8 cellular contexts compared by ENCODE assay signal in genomic region chr2:176096986-176097819, GRCh38. TPM values are rescaled to one million over a fixed set of nuclear protein-coding genes. Genes with fewer than 3 reads are reported as not detected.
DNase-seq lines count a peak whose midpoint lies in the region; ATAC-seq and TF ChIP-seq lines count a peak whose summit lies in the region.

No MANE protein-coding gene starts in this region.

- H3K27me3 ChIP-seq in body of pancreas = peaks cover 0 to 62% of the 10 kb centered on the region in 2 donors

- H3K4me3 Mint-ChIP-seq in HFFc6 (peak overlapping the region; percentile 85), T-helper 17 cell (peak overlapping the region; percentile 83)

- H3K9me3 ChIP-seq in T-helper 17 cell (ENCODE audit: control insufficient read depth, low read length, poor library complexity, severe bottlenecking) = peaks cover 7% of the 10 kb centered on the region
- H3K9me3 ChIP-seq in body of pancreas = no peaks in the 10 kb centered on the region

- H3K4me1 ChIP-seq in body of pancreas = peaks cover 38% of the 10 kb centered on the region

- H3K4me1 Mint-ChIP-seq in HFFc6 (ENCODE audit: low read depth) = peaks cover 27% of the 10 kb centered on the region
- H3K4me1 Mint-ChIP-seq in T-helper 17 cell = peaks cover 16% of the 10 kb centered on the region

- H3K27ac Mint-ChIP-seq in HFFc6 = peak overlapping the region; percentile 87
- peak overlapping the region; percentile 49 for H3K27ac Mint-ChIP-seq in T-helper 17 cell

- H3K4me3 ChIP-seq in NB4 (ENCODE audit: low read depth, low read length) (peak overlapping the region; percentile 86), body of pancreas (peak overlapping the region in 1 of 2 donors; percentile 1), skin epidermis (peak overlapping the region; percentile 18 to 37 (median 26))

- no peak overlapping the region for H3K27ac ChIP-seq in body of pancreas
- peak overlapping the region in 4 of 21 experiments; percentile 11 to 82 (median 50) for H3K27ac ChIP-seq in skin epidermis

- H3K27me3 Mint-ChIP-seq in HFFc6 (ENCODE audit: insufficient read depth) = peaks cover 23% of the 10 kb centered on the region
- H3K27me3 Mint-ChIP-seq in T-helper 17 cell = peaks cover 87% of the 10 kb centered on the region

- DNase-seq in NCI-H1092 (lab: John Stamatoyannopoulos, UW) = peak; percentile 62
- no peak for DNase-seq in NCI-H1092 treated with DMSO at 0.1 percent for 48 hours (lab: John Stamatoyannopoulos, UW)
- DNase-seq in HFFc6 = peak; percentile 65
- DNase-seq in NB4 (ENCODE audit: low read depth) = peak; percentile 98
- DNase-seq in T-helper 17 cell = peak in 2 of 3 donors; percentile 32 to 42
- peak; percentile 69 to 80 (median 73) for DNase-seq in body of pancreas
- peak; percentile 76 for DNase-seq in iPS-NIHi11 (ENCODE audit: low spot score)

- H3K9me3 Mint-ChIP-seq in HFFc6 = no peaks in the 10 kb centered on the region

- TF ChIP-seq CTCF in HFFc6 (IDR thresholded peaks at IDR 0.05) = peak; percentile 87
- peak; percentile 90 for TF ChIP-seq CTCF in NB4 (IDR thresholded peaks at IDR 0.05; ENCODE audit: low read depth, low read length)
- peak; percentile 69 to 93 (median 87) for TF ChIP-seq CTCF in body of pancreas (IDR thresholded peaks at IDR 0.05)

- intact Hi-C loops in body of pancreas (cut with DNase I) = loop anchor here (5.0 kb wide), 1 partner anchor 410 kb away; no protein-coding TSS in a partner anchor

- H3K36me3 ChIP-seq in body of pancreas (replicated peaks in 1 of 2; ENCODE audit: insufficient read depth in 1 of 2, low read depth in 2 of 2) = no peaks in the 10 kb centered on the region

- ATAC-seq in T-helper 17 cell (peak; percentile 80), body of pancreas (peak; percentile 87)

- TF ChIP-seq POLR2A in NB4 (IDR thresholded peaks at IDR 0.05; ENCODE audit: extremely low read depth, insufficient read length) = peak; percentile 47
- no peak for TF ChIP-seq POLR2A in body of pancreas (IDR thresholded peaks at IDR 0.05)

- H3K36me3 Mint-ChIP-seq in HFFc6 (ENCODE audit: low read depth) = peaks cover 8% of the 10 kb centered on the region; the same call in 1 of the 2 replicates
- peaks cover 2% of the 10 kb centered on the region for H3K36me3 Mint-ChIP-seq in T-helper 17 cell (ENCODE audit: low read depth)

- WGBS in body of pancreas, 2 donors = 1 to 4% methylated on average over 19 to 45 of the region's 45 CpGs

RNA-seq across cellular contexts. Expression of gene HOXD12, which starts 2.4 kb away (rescaled TPM):
- total RNA-seq in HFFc6 (2021; fragmentation: NEBNext Ultra II Directional; extraction: Animal tissue kit (Norgen Biotek cat#: 25700)) = under 1 TPM in 4 of 6 experiments, not detected in 2; 0.19 to 0.36 (median 0.26) TPM
- total RNA-seq in T-helper 17 cell = not detected
- not detected for total RNA-seq in body of pancreas

RNA-seq across cellular contexts. Expression of gene HOXD13, which starts 4.7 kb away (rescaled TPM):
- total RNA-seq in HFFc6 (2021; fragmentation: NEBNext Ultra II Directional; extraction: Animal tissue kit (Norgen Biotek cat#: 25700)) = 1 to 10 TPM; 1.2 to 1.7 (median 1.5) TPM
- total RNA-seq in T-helper 17 cell = not detected
- not detected for total RNA-seq in body of pancreas

RNA-seq across cellular contexts. Expression of gene HOXD11, which starts 9.9 kb away (rescaled TPM):
- 10 to 100 TPM in 1 of 6 experiments, 1 to 10 TPM in 5; 6.0 to 10.2 (median 7.6) TPM for total RNA-seq in HFFc6 (2021; fragmentation: NEBNext Ultra II Directional; extraction: Animal tissue kit (Norgen Biotek cat#: 25700))
- not detected for total RNA-seq in T-helper 17 cell
- not detected for total RNA-seq in body of pancreas

RNA-seq across cellular contexts. Expression of gene EVX2, which starts 13.4 kb away (rescaled TPM):
- total RNA-seq in HFFc6 (2021; fragmentation: NEBNext Ultra II Directional; extraction: Animal tissue kit (Norgen Biotek cat#: 25700)) = not detected
- total RNA-seq in T-helper 17 cell (not detected), body of pancreas (not detected)

RNA-seq across cellular contexts. Expression of gene HOXD10, which starts 19.4 kb away (rescaled TPM):
- 10 to 100 TPM; 10.9 to 14.5 (median 12.8) TPM for total RNA-seq in HFFc6 (2021; fragmentation: NEBNext Ultra II Directional; extraction: Animal tissue kit (Norgen Biotek cat#: 25700))
- total RNA-seq in T-helper 17 cell (not detected), body of pancreas (under 1 TPM in 1 of 2 donors, not detected in 1; 0.26 TPM)

Comparison
In these comparisons a context has a peak if more than half of its experiments do, and no peak if none do; other contexts are left out.
1. RNA of gene HOXD11, which starts 9.9 kb away (total RNA-seq): 6.0 to 10.2 TPM in HFFc6; not detected in T-helper 17 cell and not detected in body of pancreas; every median in the first group is over 4 times any median in the second.
2. Peak in every context shown above with its lines, with median percentiles within 50 percentile points of each other: CTCF ChIP-seq.